ENCODE assay signal across 25 cellular contexts in the genomic region with DNA sequence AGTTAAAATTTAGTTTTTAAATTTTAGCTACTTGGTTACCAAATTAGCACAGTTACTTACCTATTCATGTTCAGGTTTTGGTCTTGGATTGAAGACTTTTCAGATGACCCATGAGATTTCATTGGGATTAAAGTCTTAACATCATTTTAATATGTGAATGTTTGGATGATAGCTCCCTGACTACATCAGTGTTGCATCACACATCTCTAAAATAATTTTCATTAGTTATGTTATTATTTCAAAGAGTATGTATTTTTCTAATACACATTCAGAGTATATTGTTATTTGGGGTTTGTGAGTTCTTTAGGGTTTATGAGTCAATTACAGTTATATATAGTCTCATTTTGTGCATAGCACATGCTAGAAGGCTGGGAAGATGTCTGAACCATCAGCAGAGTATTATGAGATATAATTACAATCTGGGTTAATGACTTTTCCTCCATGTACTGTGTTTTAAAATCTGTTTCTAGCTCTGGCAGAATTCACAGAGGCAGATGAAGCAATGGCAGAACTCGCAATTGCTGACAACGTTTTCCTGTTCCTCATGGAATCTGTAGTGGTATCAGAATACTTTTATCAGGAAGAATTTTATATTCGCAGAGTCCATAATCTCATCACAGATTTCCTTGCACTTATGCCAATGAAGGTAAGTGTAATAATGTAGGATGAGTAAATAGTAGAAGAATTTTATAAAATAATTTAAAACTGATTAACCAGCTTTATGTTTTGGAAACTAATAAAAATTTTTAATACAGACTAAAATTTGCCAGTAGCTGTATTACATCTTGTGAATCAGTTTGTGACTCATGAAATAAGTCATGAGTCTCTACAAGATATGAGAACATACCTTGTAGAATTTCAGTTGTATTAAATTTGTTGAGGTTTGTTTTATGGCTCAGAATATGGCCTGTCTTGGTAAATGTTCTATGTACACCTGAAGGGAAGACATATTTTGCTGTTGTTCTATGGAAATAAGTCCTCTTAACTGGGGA. TPM values are rescaled to one million over a fixed set of nuclear protein-coding genes. Genes with fewer than 3 reads are reported as not detected.
DNase-seq lines count a peak whose midpoint lies in the region; ATAC-seq, FAIRE-seq and TF ChIP-seq lines count a peak whose summit lies in the region.
"Had no signal": no experiment of that assay in that cellular context is flagged by ENCODE, and none has a peak within 500 bp of the region (broad histone marks: within the 10 kb centered on the region; RNA-seq: fewer than 3 reads in every experiment).

No MANE protein-coding gene starts in this region.

- in situ Hi-C loops in astrocyte of the spinal cord (cut with HindIII; ENCODE audit: low sequenced_read_pairs): no loop called here

- no peaks in the 10 kb centered on the region for H3K27me3 ChIP-seq in Peyer's patch
- H3K27me3 ChIP-seq: pancreas, suprapubic skin, upper lobe of right lung had no signal

- DNase-seq in NCI-H226: peak; percentile 53
- peak; percentile 2 for DNase-seq in astrocyte of the spinal cord (ENCODE audit: low read depth, low spot score)
- DNase-seq in fibroblast of the aortic adventitia (ENCODE audit: low read depth): peak; percentile 22
- no peak for DNase-seq in Peyer's patch
- no peak for DNase-seq in C1 segment of cervical spinal cord (lab: John Stamatoyannopoulos, UW)
- DNase-seq in GM12891 (ENCODE audit: insufficient read length, low spot score): no peak
- DNase-seq: 8988T; activated CD4-positive, alpha-beta T cell treated with anti-CD3 and anti-CD28 coated beads for 48 hours; Calu3; glutamatergic neuron; NCI-H1436; NCI-H2081 treated with DMSO at 0.1 percent for 48 hours; pancreas; stimulated activated naive CD4-positive, alpha-beta T cell; upper lobe of right lung; WERI-Rb-1 had no signal

- peaks cover 0 to 85% (median 0%) of the 10 kb centered on the region in 3 donors for H3K36me3 ChIP-seq in Peyer's patch

- no peaks in the 10 kb centered on the region for H3K9me3 ChIP-seq in Peyer's patch
- H3K9me3 ChIP-seq: pancreas, suprapubic skin, upper lobe of right lung had no signal

- H3K4me3 ChIP-seq in astrocyte of the spinal cord (ENCODE audit: low read depth, low read length) (no peak overlapping the region), fibroblast of the aortic adventitia (ENCODE audit: low read depth, low read length) (no peak overlapping the region), Peyer's patch (no peak overlapping the region)
- H3K4me3 ChIP-seq: pancreas, skin epidermis, suprapubic skin, upper lobe of right lung had no signal

- TF ChIP-seq CTCF in astrocyte of the spinal cord (IDR thresholded peaks at IDR 0.05; ENCODE audit: low read depth, low read length) (no peak), fibroblast of the aortic adventitia (IDR thresholded peaks at IDR 0.05; ENCODE audit: insufficient read depth, low read length) (no peak), Peyer's patch (IDR thresholded peaks at IDR 0.05) (no peak)

- H3K4me1 ChIP-seq in Peyer's patch: no peaks in the 10 kb centered on the region
- H3K4me1 ChIP-seq: pancreas, suprapubic skin, upper lobe of right lung had no signal

- TF ChIP-seq POLR2A in Peyer's patch (IDR thresholded peaks at IDR 0.05) (no peak), GM12891 (IDR thresholded peaks at IDR 0.05; ENCODE audit: low read depth, low read length) (no peak)

- FAIRE-seq in A204.1 (lab: Jason Lieb, UNC) (peak; percentile 52), GM12891 (lab: Jason Lieb, UNC) (no peak)
- FAIRE-seq: HTR-8/SVneo, pancreas had no signal

- no peak for ATAC-seq in HG03457 (IDR thresholded peaks at IDR 0.05; ENCODE audit: unreplicated experiment)
- ATAC-seq: activated T-helper 17 cell treated with anti-CD3 and anti-CD28 coated beads, Interleukin-2, amount 50 U/mL, for 72 hours; left lobe of liver; Panc1; pancreas; upper lobe of right lung had no signal

- no peak overlapping the region for H3K27ac ChIP-seq in Peyer's patch
- H3K27ac ChIP-seq: KMS-11, pancreas, skin epidermis, suprapubic skin, upper lobe of right lung, WERI-Rb-1 had no signal

TF ChIP-seq in GM12891, 5 proteins besides CTCF, POLR2A, EP300 and RAD21:
- TF ChIP-seq POU2F2 (IDR thresholded peaks at IDR 0.05; ENCODE audit: low read depth, low read length): no peak
- TF ChIP-seq PAX5 (IDR thresholded peaks at IDR 0.05; ENCODE audit: insufficient read depth, low read length, severe bottlenecking): no peak
- TF ChIP-seq SPI1 (IDR thresholded peaks at IDR 0.05; ENCODE audit: low read depth, low read length): no peak
- no peak for TF ChIP-seq POLR2AphosphoS5 (IDR thresholded peaks at IDR 0.05; ENCODE audit: low read depth, low read length)

RNA-seq across cellular contexts. Expression of a gene that starts 26.9 kb away (rescaled TPM):
- 77.5 and 78.4 TPM in 2 replicates for total RNA-seq in fibroblast of the aortic adventitia (ENCODE audit: low replicate concordance)
- 10 to 100 TPM; 19.4 to 51.2 (median 23.3) TPM for total RNA-seq in Peyer's patch
- polyA plus RNA-seq in GM12891 (2012; ENCODE audit: low read depth, missing spikeins): 42.5 TPM

Comparison
In these comparisons a context has a peak if more than half of its experiments do, and no peak if none do; other contexts are left out.
1. DNase-seq: peak in NCI-H226 (single experiment), astrocyte of the spinal cord (single experiment) and fibroblast of the aortic adventitia (single experiment); none in Peyer's patch (0 of 3), C1 segment of cervical spinal cord (0 of 14) and GM12891 (single experiment).